ENCODE assay signal across 34 cellular contexts in genomic region chr12:39343665-39344064, GRCh38.
"Had no signal": no experiment of that assay in that cellular context is flagged by ENCODE, and none has a peak within 500 bp of the region (broad histone marks: within the 10 kb centered on the region; RNA-seq: fewer than 3 reads in every experiment).

No MANE protein-coding gene starts in this region.

- H3K36me3 ChIP-seq: MG63 had no signal

- DNase-seq: Karpas-422, Kasumi-1, MG63, MM.1S, MV-4-11, NCI-H1048, NCI-H1092, NCI-H1092 treated with DMSO at 0.1 percent for 48 hours, NCI-H1105, NCI-H1105 treated with DMSO at 0.1 percent for 48 hours, NCI-H1417, NCI-H1417 treated with DMSO at 0.1 percent for 48 hours, NCI-H1436, NCI-H1436 treated with DMSO at 0.1 percent for 48 hours, NCI-H146, NCI-H1694, NCI-H1694 treated with DMSO at 0.1 percent for 48 hours, NCI-H187, NCI-H187 treated with DMSO at 0.1 percent for 48 hours, NCI-H1930, NCI-H2029, NCI-H2029 treated with DMSO at 0.1 percent for 48 hours, NCI-H2081, NCI-H2081 treated with DMSO at 0.1 percent for 48 hours, NCI-H2107, NCI-H2171, NCI-H2171 treated with DMSO at 0.1 percent for 48 hours, NCI-H2227 treated with DMSO at 0.1 percent for 48 hours, NCI-H226, NCI-H345, NCI-H446, NCI-H446 treated with DMSO at 0.1 percent for 48 hours, NCI-H510A, NCI-H510A treated with DMSO at 0.1 percent for 48 hours had no signal

- H3K27me3 ChIP-seq: MG63 had no signal

- H3K4me3 ChIP-seq: MG63 had no signal

- H3K9me3 ChIP-seq: MG63 had no signal
